Comparison of ENCODE assay signal across 21 cellular contexts in genomic region chr12:124865728-124866127, GRCh38. TPM values are rescaled to one million over a fixed set of nuclear protein-coding genes. Genes with fewer than 3 reads are reported as not detected.
DNase-seq lines count a peak whose midpoint lies in the region; ATAC-seq and TF ChIP-seq lines count a peak whose summit lies in the region.
"Had no signal": no experiment of that assay in that cellular context is flagged by ENCODE, and none has a peak within 500 bp of the region (broad histone marks: within the 10 kb centered on the region; RNA-seq: fewer than 3 reads in every experiment).

No MANE protein-coding gene starts in this region.

- no peaks in the 10 kb centered on the region for H3K27me3 ChIP-seq in BLaER1 treated with 17β-estradiol and CSF1 and Interleukin-3, amounts not matched to agents 10 nM and 100 nM
- no peaks in the 10 kb centered on the region for H3K27me3 ChIP-seq in subcutaneous abdominal adipose tissue (ENCODE audit: control insufficient read depth in 5 of 5, insufficient read depth in 4 of 5, low read length in 5 of 5)
- H3K27me3 ChIP-seq in body of pancreas: no peaks in the 10 kb centered on the region
- H3K27me3 ChIP-seq: BE2C, Peyer's patch, SJCRH30 had no signal

- peak overlapping the region in 7 of 11 experiments; percentile 4 to 37 (median 25); a peak in 7 of 22 replicates for H3K9ac ChIP-seq in BLaER1 treated with 17β-estradiol and CSF1 and Interleukin-3, amounts not matched to agents 10 nM and 100 nM
- no peak overlapping the region for H3K9ac ChIP-seq in subcutaneous abdominal adipose tissue (ENCODE audit: low read length in 5 of 5)
- H3K9ac ChIP-seq: KMS-11 had no signal

- peak overlapping the region in 10 of 11 experiments; percentile 20 to 96 (median 92); a peak in 17 of 22 replicates for H3K27ac ChIP-seq in BLaER1 treated with 17β-estradiol and CSF1 and Interleukin-3, amounts not matched to agents 10 nM and 100 nM
- peak overlapping the region; percentile 37 for H3K27ac ChIP-seq in subcutaneous abdominal adipose tissue (ENCODE audit: low read depth, low read length)
- no peak overlapping the region for H3K27ac ChIP-seq in body of pancreas
- H3K27ac ChIP-seq: HL-60, KMS-11, Peyer's patch, SJCRH30 had no signal

- ATAC-seq in body of pancreas: no peak

- peaks cover 3% of the 10 kb centered on the region for H3K27me3 Mint-ChIP-seq in dendritic cell treated with granulocyte-macrophage colony-stimulating factor and Interleukin-4, amounts not matched to agents 40 ng/mL and 50 ng/mL, for 4 days
- no peaks in the 10 kb centered on the region for H3K27me3 Mint-ChIP-seq in mesothelial cell of epicardium (ENCODE audit: low read depth)

- no peaks in the 10 kb centered on the region for H3K9me3 ChIP-seq in BLaER1 treated with 17β-estradiol and CSF1 and Interleukin-3, amounts not matched to agents 10 nM and 100 nM (replicated peaks in 1 of 11)
- H3K9me3 ChIP-seq in subcutaneous abdominal adipose tissue (ENCODE audit: control insufficient read depth in 5 of 5, low read length in 5 of 5): no peaks in the 10 kb centered on the region
- no peaks in the 10 kb centered on the region for H3K9me3 ChIP-seq in body of pancreas
- H3K9me3 ChIP-seq: BE2C, Peyer's patch, SJCRH30 had no signal

- H3K9me3 Mint-ChIP-seq in dendritic cell treated with granulocyte-macrophage colony-stimulating factor and Interleukin-4, amounts not matched to agents 40 ng/mL and 50 ng/mL, for 4 days: no peaks in the 10 kb centered on the region
- H3K9me3 Mint-ChIP-seq in mesothelial cell of epicardium: no peaks in the 10 kb centered on the region
- H3K9me3 Mint-ChIP-seq: CD4-positive, alpha-beta memory T cell had no signal

- H3K4me1 Mint-ChIP-seq in dendritic cell treated with granulocyte-macrophage colony-stimulating factor and Interleukin-4, amounts not matched to agents 40 ng/mL and 50 ng/mL, for 4 days (ENCODE audit: low read depth): peaks cover 78% of the 10 kb centered on the region
- peaks cover 14% of the 10 kb centered on the region for H3K4me1 Mint-ChIP-seq in mesothelial cell of epicardium

- DNase-seq in LNCaP clone FGC (ENCODE audit: low read depth) (peak; percentile 51), body of pancreas (no peak), mesothelial cell of epicardium (ENCODE audit: low spot score in 2 of 2, unreplicated experiment in 2 of 2) (no peak), GDM1 (lab: John Stamatoyannopoulos, UW) (no peak)
- DNase-seq: BE2C; CD4-positive, alpha-beta memory T cell; DMS153; H7; NCI-H1105; NCI-H146; NCI-H2029; NCI-H2227 treated with DMSO at 0.1 percent for 48 hours; NCI-H510A; NCI-H774; Peyer's patch; SJCRH30 had no signal

- no peak overlapping the region for H3K4me3 ChIP-seq in BLaER1 treated with 17β-estradiol and CSF1 and Interleukin-3, amounts not matched to agents 10 nM and 100 nM
- H3K4me3 ChIP-seq in LNCaP clone FGC (ENCODE audit: low read depth, low read length) (no peak overlapping the region), subcutaneous abdominal adipose tissue (ENCODE audit: low read depth in 1 of 5, low read length in 5 of 5) (no peak overlapping the region), body of pancreas (no peak overlapping the region)
- H3K4me3 ChIP-seq: Peyer's patch, SJCRH30 had no signal

- intact Hi-C loops in dendritic cell treated with granulocyte-macrophage colony-stimulating factor and Interleukin-4, amounts not matched to agents 40 ng/mL and 50 ng/mL, for 4 days (cut with micrococcal nuclease): no loop called here
- intact Hi-C loops in body of pancreas (cut with DNase I): no loop called here

- peaks cover 0 to 14% (median 9%) of the 10 kb centered on the region in 11 experiments; a peak in 14 of 22 replicates for H3K36me3 ChIP-seq in BLaER1 treated with 17β-estradiol and CSF1 and Interleukin-3, amounts not matched to agents 10 nM and 100 nM
- no peaks in the 10 kb centered on the region for H3K36me3 ChIP-seq in subcutaneous abdominal adipose tissue (ENCODE audit: control insufficient read depth in 5 of 5, insufficient read depth in 5 of 5, low read length in 5 of 5)
- no peaks in the 10 kb centered on the region for H3K36me3 ChIP-seq in body of pancreas (replicated peaks in 1 of 2; ENCODE audit: insufficient read depth in 1 of 2, low read depth in 2 of 2)
- H3K36me3 ChIP-seq: Peyer's patch, SJCRH30 had no signal

- peaks cover 86 to 89% (median 88%) of the 10 kb centered on the region in 10 experiments for H3K4me1 ChIP-seq in BLaER1 treated with 17β-estradiol and CSF1 and Interleukin-3, amounts not matched to agents 10 nM and 100 nM
- peaks cover 7 to 62% (median 38%) of the 10 kb centered on the region in 5 donors for H3K4me1 ChIP-seq in subcutaneous abdominal adipose tissue (ENCODE audit: control insufficient read depth in 5 of 5, insufficient read depth in 5 of 5, low read length in 5 of 5)
- H3K4me1 ChIP-seq in body of pancreas: peaks cover 19% of the 10 kb centered on the region

- peaks cover 33% of the 10 kb centered on the region for H3K36me3 Mint-ChIP-seq in dendritic cell treated with granulocyte-macrophage colony-stimulating factor and Interleukin-4, amounts not matched to agents 40 ng/mL and 50 ng/mL, for 4 days (ENCODE audit: low read depth)
- no peaks in the 10 kb centered on the region for H3K36me3 Mint-ChIP-seq in mesothelial cell of epicardium
- H3K36me3 Mint-ChIP-seq: CD4-positive, alpha-beta memory T cell had no signal

- H3K27ac Mint-ChIP-seq in dendritic cell treated with granulocyte-macrophage colony-stimulating factor and Interleukin-4, amounts not matched to agents 40 ng/mL and 50 ng/mL, for 4 days: peak overlapping the region; percentile 97
- no peak overlapping the region for H3K27ac Mint-ChIP-seq in mesothelial cell of epicardium

- TF ChIP-seq POLR2A in body of pancreas (IDR thresholded peaks at IDR 0.05): no peak

- H3K4me2 ChIP-seq in BLaER1 treated with 17β-estradiol and CSF1 and Interleukin-3, amounts not matched to agents 10 nM and 100 nM: peak overlapping the region; percentile 79 to 97 (median 90)
- H3K4me2 ChIP-seq: KMS-11 had no signal

- no peak overlapping the region for H3K4me3 Mint-ChIP-seq in dendritic cell treated with granulocyte-macrophage colony-stimulating factor and Interleukin-4, amounts not matched to agents 40 ng/mL and 50 ng/mL, for 4 days
- H3K4me3 Mint-ChIP-seq in mesothelial cell of epicardium: no peak overlapping the region

- TF ChIP-seq CTCF in LNCaP clone FGC (IDR thresholded peaks at IDR 0.05; ENCODE audit: control insufficient read depth, extremely low read depth, insufficient read depth) (no peak), body of pancreas (IDR thresholded peaks at IDR 0.05) (no peak), mesothelial cell of epicardium (IDR thresholded peaks at IDR 0.05; ENCODE audit: unreplicated experiment) (no peak)

- 61 to 68% methylated on average over 5 to 7 of the region's 7 CpGs for WGBS in body of pancreas, 2 donors

- peaks cover 6 to 24% (median 20%) of the 10 kb centered on the region in 11 experiments; a peak in 20 of 22 replicates for H4K20me1 ChIP-seq in BLaER1 treated with 17β-estradiol and CSF1 and Interleukin-3, amounts not matched to agents 10 nM and 100 nM

RNA-seq across cellular contexts. Expression of gene SCARB1, which starts 2.1 kb away (rescaled TPM):
- total RNA-seq in body of pancreas (10 to 100 TPM; 16.5 to 18.9 TPM), mesothelial cell of epicardium (40.2 to 43.3 TPM (median 40.4 TPM) in 3 replicates)

RNA-seq across cellular contexts. Expression of gene UBC, which starts 48.7 kb away (rescaled TPM):
- total RNA-seq in body of pancreas (100 to 1,000 TPM; 637 to 675 TPM), mesothelial cell of epicardium (718 to 741 TPM (median 720 TPM) in 3 replicates)

Comparison
In these comparisons a context has a peak if more than half of its experiments do, and no peak if none do; other contexts are left out.
1. H3K27ac ChIP-seq: peak in BLaER1 treated with 17β-estradiol and CSF1 and Interleukin-3, amounts not matched to agents 10 nM and 100 nM (10 of 11) and subcutaneous abdominal adipose tissue (single experiment); none in body of pancreas (0 of 4).
2. H3K9ac ChIP-seq: peak in BLaER1 treated with 17β-estradiol and CSF1 and Interleukin-3, amounts not matched to agents 10 nM and 100 nM (7 of 11); none in subcutaneous abdominal adipose tissue (0 of 5).